Comparison of ENCODE assay signal across 8 cellular contexts in genomic region chr14:69153848-69154208, GRCh38. TPM values are rescaled to one million over a fixed set of nuclear protein-coding genes. Genes with fewer than 3 reads are reported as not detected.
DNase-seq lines count a peak whose midpoint lies in the region; ATAC-seq, FAIRE-seq and TF ChIP-seq lines count a peak whose summit lies in the region.

No MANE protein-coding gene starts in this region.

- H3K4me1 ChIP-seq in HUES48 (ENCODE audit: control insufficient read depth, insufficient read depth, low read length) (peaks cover 14% of the 10 kb centered on the region), pancreas (peaks cover 13 to 32% (median 20%) of the 10 kb centered on the region in 3 donors)

- H3K36me3 Mint-ChIP-seq in activated CD4-positive, alpha-beta memory T cell treated with anti-CD3 and anti-CD28 coated beads, Interleukin-2, amount 10 ng/mL, durations not matched to agents 7 days and 5 days (ENCODE audit: low read depth), result peaks cover 21% of the 10 kb centered on the region
- no peaks in the 10 kb centered on the region for H3K36me3 Mint-ChIP-seq in glutamatergic neuron (ENCODE audit: unreplicated experiment)

- POLR2A ChIA-PET in activated CD4-positive, alpha-beta memory T cell treated with anti-CD3 and anti-CD28 coated beads, Interleukin-2, amount 10 ng/mL, durations not matched to agents 7 days and 5 days (lab: Charles Lee), result interaction anchor here (0.9 to 2.6 kb wide), 3 partner anchors 37 to 361 kb away, joined by 3 to 27 read pairs (median 9); partner anchors contain the start of genes ERH, EXD2, SLC39A9 and ZFP36L1

- 0 out of 2 replicates have a peak overlapping the region, but pooled peaks have one; percentile 36 for H3K9ac ChIP-seq in HUES48 (ENCODE audit: low read depth, low read length)

- H3K4me3 Mint-ChIP-seq in activated CD4-positive, alpha-beta memory T cell treated with anti-CD3 and anti-CD28 coated beads, Interleukin-2, amount 10 ng/mL, durations not matched to agents 7 days and 5 days, result peak overlapping the region; percentile 89
- peak overlapping the region; percentile 90 for H3K4me3 Mint-ChIP-seq in glutamatergic neuron (ENCODE audit: unreplicated experiment)

- H3K27ac ChIP-seq in HUES48 (ENCODE audit: low read depth, low read length) (peak overlapping the region; percentile 92), pancreas (peak overlapping the region; percentile 86 to 98 (median 91))

- H3K9me3 ChIP-seq in HUES48 (ENCODE audit: control insufficient read depth, insufficient read depth, low read length), result no peaks in the 10 kb centered on the region
- H3K9me3 ChIP-seq in pancreas, result no peaks in the 10 kb centered on the region

- no peak for FAIRE-seq in pancreas (lab: Jason Lieb, UNC)

- peak overlapping the region; percentile 69 for H3K27ac Mint-ChIP-seq in activated CD4-positive, alpha-beta memory T cell treated with anti-CD3 and anti-CD28 coated beads, Interleukin-2, amount 10 ng/mL, durations not matched to agents 7 days and 5 days
- peak overlapping the region; percentile 85 for H3K27ac Mint-ChIP-seq in glutamatergic neuron (ENCODE audit: unreplicated experiment)

- peaks cover 29% of the 10 kb centered on the region for H3K4me1 Mint-ChIP-seq in activated CD4-positive, alpha-beta memory T cell treated with anti-CD3 and anti-CD28 coated beads, Interleukin-2, amount 10 ng/mL, durations not matched to agents 7 days and 5 days
- H3K4me1 Mint-ChIP-seq in glutamatergic neuron (ENCODE audit: low read depth, unreplicated experiment), result peaks cover 15% of the 10 kb centered on the region

- TF ChIP-seq CTCF in glutamatergic neuron (IDR thresholded peaks at IDR 0.05; ENCODE audit: partially characterized antibody, unreplicated experiment) (no peak), pancreas (IDR thresholded peaks at IDR 0.05) (no peak)

- CTCF ChIA-PET in activated CD4-positive, alpha-beta memory T cell treated with anti-CD3 and anti-CD28 coated beads, Interleukin-2, amount 10 ng/mL, durations not matched to agents 7 days and 5 days (lab: Charles Lee), result interaction anchor here (0.6 kb wide), 1 partner anchor 248 kb away, joined by 3 read pairs; no protein-coding TSS in a partner anchor

- intact Hi-C loops in pancreas (cut with DNase I), result no loop called here

- 1 to 2% methylated on average over 13 of the region's 13 CpGs for WGBS in pancreas, 2 donors

- H3K27me3 Mint-ChIP-seq in activated CD4-positive, alpha-beta memory T cell treated with anti-CD3 and anti-CD28 coated beads, Interleukin-2, amount 10 ng/mL, durations not matched to agents 7 days and 5 days, result peaks cover 25% of the 10 kb centered on the region
- H3K27me3 Mint-ChIP-seq in glutamatergic neuron (ENCODE audit: unreplicated experiment), result peaks cover 12% of the 10 kb centered on the region

- H3K4me3 ChIP-seq in HUES48 (ENCODE audit: low read depth, low read length), result peak overlapping the region; percentile 82
- peak overlapping the region; percentile 89 to 90 (median 90) for H3K4me3 ChIP-seq in pancreas

- ATAC-seq in pancreas (peak in 2 of 4 donors; percentile 11 to 27), HG03378 (IDR thresholded peaks at IDR 0.05; ENCODE audit: unreplicated experiment) (no peak)

- peaks cover 11% of the 10 kb centered on the region for H3K27me3 ChIP-seq in HUES48 (ENCODE audit: control insufficient read depth, insufficient read depth, low read length)
- H3K27me3 ChIP-seq in pancreas, result no peaks in the 10 kb centered on the region

- no peaks in the 10 kb centered on the region for H3K9me3 Mint-ChIP-seq in activated CD4-positive, alpha-beta memory T cell treated with anti-CD3 and anti-CD28 coated beads, Interleukin-2, amount 10 ng/mL, durations not matched to agents 7 days and 5 days
- H3K9me3 Mint-ChIP-seq in glutamatergic neuron (ENCODE audit: unreplicated experiment), result peaks cover 9% of the 10 kb centered on the region

- DNase-seq in Ammon's horn (ENCODE audit: low spot score) (peak; percentile 27), glutamatergic neuron (peak; percentile 31), pancreas (peak in 5 of 6 donors; percentile 14 to 54 (median 31)), T-helper 9 cell (no peak), GF-D8 (lab: John Stamatoyannopoulos, UW) (no peak)
- no peak for DNase-seq in activated CD4-positive, alpha-beta memory T cell treated with anti-CD3 and anti-CD28 coated beads, Interleukin-2, amount 10 ng/mL, durations not matched to agents 7 days and 5 days

- H3K36me3 ChIP-seq in HUES48 (ENCODE audit: control insufficient read depth, insufficient read depth, low read length), result peaks cover 4% of the 10 kb centered on the region
- no peaks in the 10 kb centered on the region for H3K36me3 ChIP-seq in pancreas

RNA-seq across cellular contexts. Expression of gene DCAF5, which starts 0.9 kb away (rescaled TPM):
- total RNA-seq in activated CD4-positive, alpha-beta memory T cell treated with anti-CD3 and anti-CD28 coated beads, Interleukin-2, amount 10 ng/mL, durations not matched to agents 7 days and 5 days, result 10 to 100 TPM; 45.7 to 50.3 TPM
- total RNA-seq in glutamatergic neuron (ENCODE audit: unreplicated experiment), result 56.6 TPM
- 10 to 100 TPM; 15.9 to 30.4 (median 20.6) TPM for total RNA-seq in pancreas
- 10 to 100 TPM; 18.9 to 19.9 TPM for polyA plus RNA-seq in pancreas

RNA-seq across cellular contexts. Expression of gene EXD2, which starts 37.5 kb away (rescaled TPM):
- total RNA-seq in activated CD4-positive, alpha-beta memory T cell treated with anti-CD3 and anti-CD28 coated beads, Interleukin-2, amount 10 ng/mL, durations not matched to agents 7 days and 5 days, result 1 to 10 TPM; 5.3 to 5.7 TPM
- total RNA-seq in glutamatergic neuron (ENCODE audit: unreplicated experiment) (31.2 TPM), pancreas (10 to 100 TPM; 16.4 to 24.5 (median 19.9) TPM)
- 10 to 100 TPM in 1 of 2 donors, 1 to 10 TPM in 1; 9.5 to 14.2 TPM for polyA plus RNA-seq in pancreas

Comparison
In these comparisons a context has a peak if more than half of its experiments do, and no peak if none do; other contexts are left out.
1. DNase-seq: peak in Ammon's horn (single experiment), glutamatergic neuron (single experiment) and pancreas (5 of 6); none in activated CD4-positive, alpha-beta memory T cell treated with anti-CD3 and anti-CD28 coated beads, Interleukin-2, amount 10 ng/mL, durations not matched to agents 7 days and 5 days (single experiment), T-helper 9 cell (single experiment) and GF-D8 (single experiment).